8 cellular contexts compared by ENCODE assay signal in genomic region chr9:96232539-96233241, GRCh38.
DNase-seq lines count a peak whose midpoint lies in the region; ATAC-seq and TF ChIP-seq lines count a peak whose summit lies in the region.

No MANE protein-coding gene starts in this region.

- H3K27ac Mint-ChIP-seq in activated T-cell treated with anti-CD3 and anti-CD28 coated beads, Interleukin-2, amount 50 U/mL, for 24 hours, result no peak overlapping the region
- H3K27ac Mint-ChIP-seq in activated CD4-positive, alpha-beta T cell treated with anti-CD3 and anti-CD28 coated beads, Interleukin-2, amount 10 ng/mL, durations not matched to agents 7 days and 5 days, result no peak overlapping the region
- H3K27ac Mint-ChIP-seq in nephron progenitor cell, result no peak overlapping the region

- ATAC-seq in GM18870 (IDR thresholded peaks at IDR 0.05; ENCODE audit: unreplicated experiment), result no peak

- DNase-seq in activated T-cell treated with anti-CD3 and anti-CD28 coated beads for 48 hours (ENCODE audit: low read depth) (peak; percentile 11), NCI-H1092 treated with DMSO at 0.1 percent for 48 hours (lab: John Stamatoyannopoulos, UW) (peak; percentile 66), fibroblast of pulmonary artery (ENCODE audit: low read depth) (peak; percentile 75), nephron progenitor cell (peak; percentile 50), occipital lobe (lab: John Stamatoyannopoulos, UW) (no peak)
- no peak for DNase-seq in activated T-cell treated with anti-CD3 and anti-CD28 coated beads, Interleukin-2, amount 50 U/mL, for 24 hours
- peak; percentile 37 for DNase-seq in activated CD4-positive, alpha-beta T cell treated with anti-CD3 and anti-CD28 coated beads, Interleukin-2, amount 10 ng/mL, durations not matched to agents 7 days and 5 days

- CTCF ChIA-PET in activated CD4-positive, alpha-beta T cell treated with anti-CD3 and anti-CD28 coated beads, Interleukin-2, amount 10 ng/mL, durations not matched to agents 7 days and 5 days (lab: Charles Lee), result interaction anchor here (0.8 to 1.6 kb wide), 4 partner anchors 12 to 88 kb away, joined by 3 to 7 read pairs (median 4); no protein-coding TSS in a partner anchor

- peaks cover 63% of the 10 kb centered on the region for H3K27me3 Mint-ChIP-seq in activated T-cell treated with anti-CD3 and anti-CD28 coated beads, Interleukin-2, amount 50 U/mL, for 24 hours
- peaks cover 45% of the 10 kb centered on the region for H3K27me3 Mint-ChIP-seq in activated CD4-positive, alpha-beta T cell treated with anti-CD3 and anti-CD28 coated beads, Interleukin-2, amount 10 ng/mL, durations not matched to agents 7 days and 5 days
- H3K27me3 Mint-ChIP-seq in nephron progenitor cell (ENCODE audit: low read depth, poor library complexity), result peaks cover 7% of the 10 kb centered on the region

- TF ChIP-seq CTCF in fibroblast of pulmonary artery (IDR thresholded peaks at IDR 0.05; ENCODE audit: low read length, missing control alignments), result peak; percentile 96
- peak; percentile 88 for TF ChIP-seq CTCF in nephron progenitor cell (IDR thresholded peaks at IDR 0.05)

- H3K9me3 Mint-ChIP-seq in activated T-cell treated with anti-CD3 and anti-CD28 coated beads, Interleukin-2, amount 50 U/mL, for 24 hours, result peaks cover 10% of the 10 kb centered on the region
- H3K9me3 Mint-ChIP-seq in activated CD4-positive, alpha-beta T cell treated with anti-CD3 and anti-CD28 coated beads, Interleukin-2, amount 10 ng/mL, durations not matched to agents 7 days and 5 days, result no peaks in the 10 kb centered on the region
- peaks cover 22% of the 10 kb centered on the region for H3K9me3 Mint-ChIP-seq in nephron progenitor cell

- H3K4me3 Mint-ChIP-seq in activated T-cell treated with anti-CD3 and anti-CD28 coated beads, Interleukin-2, amount 50 U/mL, for 24 hours, result no peak overlapping the region
- no peak overlapping the region for H3K4me3 Mint-ChIP-seq in activated CD4-positive, alpha-beta T cell treated with anti-CD3 and anti-CD28 coated beads, Interleukin-2, amount 10 ng/mL, durations not matched to agents 7 days and 5 days
- H3K4me3 Mint-ChIP-seq in nephron progenitor cell, result no peak overlapping the region

- H3K4me3 ChIP-seq in fibroblast of pulmonary artery (replicated peaks; ENCODE audit: low read depth, low read length), result no peak overlapping the region

- H3K4me1 Mint-ChIP-seq in activated T-cell treated with anti-CD3 and anti-CD28 coated beads, Interleukin-2, amount 50 U/mL, for 24 hours (ENCODE audit: low read depth), result no peaks in the 10 kb centered on the region
- H3K4me1 Mint-ChIP-seq in activated CD4-positive, alpha-beta T cell treated with anti-CD3 and anti-CD28 coated beads, Interleukin-2, amount 10 ng/mL, durations not matched to agents 7 days and 5 days, result no peaks in the 10 kb centered on the region
- H3K4me1 Mint-ChIP-seq in nephron progenitor cell, result peaks cover 22% of the 10 kb centered on the region

- POLR2A ChIA-PET in activated CD4-positive, alpha-beta T cell treated with anti-CD3 and anti-CD28 coated beads, Interleukin-2, amount 10 ng/mL, durations not matched to agents 7 days and 5 days (lab: Charles Lee), result no interaction called here

- no peaks in the 10 kb centered on the region for H3K36me3 Mint-ChIP-seq in activated T-cell treated with anti-CD3 and anti-CD28 coated beads, Interleukin-2, amount 50 U/mL, for 24 hours (ENCODE audit: low read depth)
- H3K36me3 Mint-ChIP-seq in activated CD4-positive, alpha-beta T cell treated with anti-CD3 and anti-CD28 coated beads, Interleukin-2, amount 10 ng/mL, durations not matched to agents 7 days and 5 days (ENCODE audit: low read depth), result no peaks in the 10 kb centered on the region
- peaks cover 7% of the 10 kb centered on the region for H3K36me3 Mint-ChIP-seq in nephron progenitor cell (ENCODE audit: low read depth)

Comparison
In these comparisons a context has a peak if more than half of its experiments do, and no peak if none do; other contexts are left out.
1. DNase-seq: peak in activated T-cell treated with anti-CD3 and anti-CD28 coated beads for 48 hours (single experiment), NCI-H1092 treated with DMSO at 0.1 percent for 48 hours (single experiment), activated CD4-positive, alpha-beta T cell treated with anti-CD3 and anti-CD28 coated beads, Interleukin-2, amount 10 ng/mL, durations not matched to agents 7 days and 5 days (single experiment), fibroblast of pulmonary artery (single experiment) and nephron progenitor cell (single experiment); none in activated T-cell treated with anti-CD3 and anti-CD28 coated beads, Interleukin-2, amount 50 U/mL, for 24 hours (single experiment) and occipital lobe (single experiment).